In the genomic region with DNA sequence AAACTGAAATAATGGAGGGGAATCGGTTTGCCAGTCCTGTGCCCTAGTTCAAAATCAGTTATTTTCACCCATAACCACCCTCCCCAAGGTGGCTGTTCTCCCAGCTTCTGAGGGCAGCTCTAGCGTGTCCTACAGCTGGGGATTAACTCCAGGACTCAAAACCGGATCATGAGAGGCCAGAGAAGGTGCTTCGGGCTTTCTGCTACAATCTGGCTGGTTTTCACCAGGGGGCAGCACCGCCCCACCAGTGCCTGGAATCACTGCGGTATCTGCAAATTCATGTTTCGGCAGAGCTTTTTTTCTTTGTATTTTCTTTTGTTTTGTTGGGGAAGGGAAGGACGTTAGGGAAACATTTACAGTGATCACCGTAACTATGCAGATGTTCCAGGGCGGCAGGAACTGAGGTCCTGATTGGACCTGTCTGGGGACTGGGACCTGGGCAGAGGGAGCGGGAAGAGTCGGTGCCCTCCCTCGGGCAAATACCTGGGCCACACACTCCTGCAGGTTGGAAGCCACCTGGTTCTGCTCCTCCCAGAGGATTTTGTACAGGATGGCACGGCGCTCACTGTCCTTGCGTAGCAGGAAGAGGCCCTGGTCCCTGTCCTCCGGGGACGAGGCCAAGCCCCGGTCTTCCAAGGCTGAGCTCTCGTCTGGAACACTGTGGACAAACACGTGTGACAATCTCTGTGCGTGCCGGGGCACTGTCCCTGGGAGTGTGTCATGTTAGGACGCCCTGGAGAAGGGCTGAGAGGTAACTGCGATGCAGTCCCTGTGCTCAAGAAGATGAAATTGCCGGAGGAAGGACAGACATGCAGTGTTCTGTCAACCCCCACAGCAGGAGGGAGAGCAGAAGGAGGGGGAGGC, we compare ENCODE assay signal across 8 cellular contexts. TPM values are rescaled to one million over a fixed set of nuclear protein-coding genes. Genes with fewer than 3 reads are reported as not detected.
A peak's percentile ranks its signal among the peaks of the same experiment; 100 is the strongest.
DNase-seq lines count a peak whose midpoint lies in the region; ATAC-seq and TF ChIP-seq lines count a peak whose summit lies in the region.

No MANE protein-coding gene starts in this region.

- TF ChIP-seq CTCF in endodermal cell (conservative IDR thresholded peaks at IDR 0.05), result peak; percentile 82

- peaks cover under 1% of the 10 kb centered on the region for H3K36me3 Mint-ChIP-seq in endodermal cell (ENCODE audit: low read depth)

- no peak overlapping the region for H3K9ac ChIP-seq in endodermal cell (ENCODE audit: extremely low read depth, low read length, poor library complexity, severe bottlenecking)

- DNase-seq in SHP77 (lab: John Stamatoyannopoulos, UW), result peak; percentile 11 to 29
- no peak for DNase-seq in SHP77 treated with DMSO at 0.1 percent for 48 hours (lab: John Stamatoyannopoulos, UW)
- DNase-seq in NCI-H748 treated with DMSO at 0.1 percent for 48 hours (lab: John Stamatoyannopoulos, UW), result peak; percentile 48
- peak; percentile 24 to 30 (median 24) for DNase-seq in activated CD8-positive, alpha-beta memory T cell treated with anti-CD3 and anti-CD28 coated beads for 48 hours (ENCODE audit: low read depth in 2 of 3, low spot score in 2 of 3)
- DNase-seq in endodermal cell, result peak; percentile 89
- peak; percentile 34 for DNase-seq in stimulated activated CD8-positive, alpha-beta memory T cell treated with anti-CD3 and anti-CD28 coated beads, Interleukin-15, amount 100 ng/mL, for 1 hour (ENCODE audit: low read depth)

- no peak overlapping the region for H3K27ac Mint-ChIP-seq in endodermal cell

- peaks cover 65% of the 10 kb centered on the region for H3K9me3 Mint-ChIP-seq in endodermal cell

- H3K36me3 ChIP-seq in endodermal cell (ENCODE audit: control insufficient read depth, insufficient read depth, low read length) (no peaks in the 10 kb centered on the region), mesodermal cell (ENCODE audit: control insufficient read depth, insufficient read depth, low read length) (no peaks in the 10 kb centered on the region)

- ATAC-seq in HG03108 (IDR thresholded peaks at IDR 0.05; ENCODE audit: unreplicated experiment), result peak; percentile 82

- H3K4me1 Mint-ChIP-seq in endodermal cell, result no peaks in the 10 kb centered on the region

- whole genome bisulfite sequencing in endodermal cell (ENCODE audit: insufficient coverage in 1 of 2, insufficient read length in 1 of 2), 2 experiments, result 4 to 8% methylated on average over 4 to 26 of the region's 26 CpGs
- 1% methylated on average over 9 to 10 of the region's 26 CpGs for WGBS in mesodermal cell (ENCODE audit: insufficient coverage in 2 of 2), 2 experiments

- H3K27ac ChIP-seq in endodermal cell (ENCODE audit: low read depth, low read length) (no peak overlapping the region), mesodermal cell (ENCODE audit: low read depth, low read length, severe bottlenecking) (no peak overlapping the region)

- H3K9me3 ChIP-seq in endodermal cell (ENCODE audit: control insufficient read depth, low read length) (no peaks in the 10 kb centered on the region), mesodermal cell (ENCODE audit: control insufficient read depth, low read length) (no peaks in the 10 kb centered on the region)

- H3K4me3 ChIP-seq in endodermal cell (ENCODE audit: low read length) (peak overlapping the region; percentile 79), mesodermal cell (ENCODE audit: extremely low read depth, insufficient read depth, low read length, poor library complexity, severe bottlenecking) (peak overlapping the region; percentile 33)

- H3K4me1 ChIP-seq in endodermal cell (ENCODE audit: control insufficient read depth, insufficient read depth, low read length), result no peaks in the 10 kb centered on the region
- peaks cover 8% of the 10 kb centered on the region for H3K4me1 ChIP-seq in mesodermal cell (ENCODE audit: control insufficient read depth, insufficient read depth, low read length, poor library complexity, severe bottlenecking)

- H3K27me3 ChIP-seq in endodermal cell (ENCODE audit: control insufficient read depth, insufficient read depth, low read length, poor library complexity, severe bottlenecking), result no peaks in the 10 kb centered on the region

- H3K4me3 Mint-ChIP-seq in endodermal cell, result peak overlapping the region; percentile 57

- peaks cover 14% of the 10 kb centered on the region for H3K27me3 Mint-ChIP-seq in endodermal cell (ENCODE audit: insufficient read depth)

RNA-seq across cellular contexts. Expression of a gene that starts 28.7 kb away (rescaled TPM):
- 100 to 1,000 TPM; 341 to 362 TPM for total RNA-seq in endodermal cell
- 170 TPM for polyA plus RNA-seq in endodermal cell (2013, experiment 1 of 2)
- polyA plus RNA-seq in endodermal cell (2013, experiment 2 of 2), result 164 TPM
- polyA plus RNA-seq in mesodermal cell (2013, experiment 1 of 2), result 175 TPM
- polyA plus RNA-seq in mesodermal cell (2013, experiment 2 of 2), result 143 TPM
